21 cellular contexts compared by ENCODE assay signal in genomic region chr1:242240061-242240460, GRCh38.
DNase-seq lines count a peak whose midpoint lies in the region; ATAC-seq lines count a peak whose summit lies in the region.
"Had no signal": no experiment of that assay in that cellular context is flagged by ENCODE, and none has a peak within 500 bp of the region (broad histone marks: within the 10 kb centered on the region; RNA-seq: fewer than 3 reads in every experiment).

No MANE protein-coding gene starts in this region.

- no peak overlapping the region for H2AFZ ChIP-seq in mesenchymal stem cell (ENCODE audit: low read depth, low read length)

- H3K4ac ChIP-seq in mesenchymal stem cell (ENCODE audit: low read depth in 1 of 2, low read length in 2 of 2), result no peak overlapping the region

- no peak overlapping the region for H3K9ac ChIP-seq in mesenchymal stem cell (ENCODE audit: low read length)

- peak overlapping the region; percentile 48 for H2BK5ac ChIP-seq in mesenchymal stem cell (ENCODE audit: low read depth, low read length, poor library complexity, severe bottlenecking)

- no peak overlapping the region for H2BK12ac ChIP-seq in mesenchymal stem cell (ENCODE audit: low read length in 2 of 2)

- peak overlapping the region; percentile 9 for H2AK5ac ChIP-seq in mesenchymal stem cell (ENCODE audit: low read length, severe bottlenecking)

- H2BK120ac ChIP-seq in mesenchymal stem cell (ENCODE audit: low read depth, low read length), result no peak overlapping the region

- no peaks in the 10 kb centered on the region for H3K27me3 ChIP-seq in mesenchymal stem cell (ENCODE audit: control insufficient read depth in 1 of 2, insufficient read depth in 1 of 2, low read length in 2 of 2)
- H3K27me3 ChIP-seq: upper lobe of right lung had no signal

- H3K27ac ChIP-seq in mesenchymal stem cell (ENCODE audit: low read length, poor library complexity, severe bottlenecking), result peak overlapping the region; percentile 90
- H3K27ac ChIP-seq: upper lobe of right lung had no signal

- H3K4me3 ChIP-seq in mesenchymal stem cell (ENCODE audit: insufficient read depth in 1 of 2, low read depth in 1 of 2, low read length in 2 of 2), result no peak overlapping the region
- H3K4me3 ChIP-seq: dorsolateral prefrontal cortex, GM12878, upper lobe of right lung had no signal

- H2BK15ac ChIP-seq in mesenchymal stem cell (ENCODE audit: low read depth, poor library complexity, severe bottlenecking), result no peak overlapping the region

- no peaks in the 10 kb centered on the region for H3K79me1 ChIP-seq in mesenchymal stem cell (replicated peaks; ENCODE audit: low read length, poor library complexity, severe bottlenecking)

- H3K9me3 ChIP-seq in mesenchymal stem cell (ENCODE audit: control insufficient read depth, low read length), result no peaks in the 10 kb centered on the region
- H3K9me3 ChIP-seq: upper lobe of right lung had no signal

- no peak overlapping the region for H3K18ac ChIP-seq in mesenchymal stem cell (ENCODE audit: low read depth in 1 of 2, low read length in 2 of 2)

- H4K8ac ChIP-seq in mesenchymal stem cell (ENCODE audit: low read length), result no peak overlapping the region

- DNase-seq in DMS153 (lab: John Stamatoyannopoulos, UW) (peak; percentile 26), DMS153 treated with DMSO at 0.1 percent for 48 hours (lab: John Stamatoyannopoulos, UW; ENCODE audit: unreplicated experiment) (no peak), NCI-H1092 treated with DMSO at 0.1 percent for 48 hours (lab: John Stamatoyannopoulos, UW) (peak; percentile 69), SK-N-DZ (ENCODE audit: low spot score) (peak; percentile 35), mesenchymal stem cell (no peak), NCI-H526 treated with DMSO at 0.1 percent for 48 hours (lab: John Stamatoyannopoulos, UW) (no peak)
- DNase-seq: activated CD8-positive, alpha-beta T cell treated with anti-CD3 and anti-CD28 coated beads, Interleukin-2, amount 10 ng/mL, durations not matched to agents 7 days and 5 days; activated gamma-delta T cell treated with Interleukin-2 at 50 U/mL for 16 hours; activated naive CD8-positive, alpha-beta T cell treated with anti-CD3 and anti-CD28 coated beads, Interleukin-2, amount 50 U/mL, for 24 hours; activated T-cell treated with anti-CD3 and anti-CD28 coated beads for 4 hours; dorsolateral prefrontal cortex; H7; IMR-90; SIG-M5; T-helper 1 cell; upper lobe of right lung had no signal

- no peaks in the 10 kb centered on the region for H3K36me3 ChIP-seq in mesenchymal stem cell (ENCODE audit: control insufficient read depth in 1 of 2, insufficient read depth in 2 of 2, low read depth in 1 of 2, low read length in 2 of 2)
- H3K36me3 ChIP-seq: upper lobe of right lung had no signal

- peak overlapping the region; percentile 17 for H3K4me2 ChIP-seq in mesenchymal stem cell (ENCODE audit: low read length, poor library complexity, severe bottlenecking)

- no peak overlapping the region for H3K14ac ChIP-seq in mesenchymal stem cell (ENCODE audit: low read length in 2 of 2)

- no peak overlapping the region for H3K23ac ChIP-seq in mesenchymal stem cell (ENCODE audit: low read length in 2 of 2)

- ATAC-seq in GM18861 (IDR thresholded peaks at IDR 0.05; ENCODE audit: unreplicated experiment) (no peak), HG03139 (IDR thresholded peaks at IDR 0.05; ENCODE audit: unreplicated experiment) (no peak)
- ATAC-seq: activated CD8-positive, alpha-beta T cell treated with anti-CD3 and anti-CD28 coated beads, Interleukin-2, amount 10 ng/mL, durations not matched to agents 7 days and 5 days; activated naive CD8-positive, alpha-beta T cell treated with anti-CD3 and anti-CD28 coated beads, Interleukin-2, amount 50 U/mL, for 24 hours; GM12878; Panc1; stimulated activated effector memory CD8-positive, alpha-beta T cell treated with anti-CD3 and anti-CD28 coated beads, Interleukin-12 subunit alpha, Interleukin-12 subunit beta, amount 100 ng/mL, for 72 hours; upper lobe of right lung had no signal

- H4K91ac ChIP-seq in mesenchymal stem cell (ENCODE audit: low read length), result no peak overlapping the region

- 65% methylated on average over 3 of the region's 3 CpGs for WGBS in mesenchymal stem cell

- peaks cover 7% of the 10 kb centered on the region for H3K4me1 ChIP-seq in mesenchymal stem cell (ENCODE audit: control insufficient read depth, insufficient read depth, low read depth, low read length)
- H3K4me1 ChIP-seq: upper lobe of right lung had no signal

Comparison
In these comparisons a context has a peak if more than half of its experiments do, and no peak if none do; other contexts are left out.
1. DNase-seq: peak in DMS153 (single experiment), NCI-H1092 treated with DMSO at 0.1 percent for 48 hours (single experiment) and SK-N-DZ (single experiment); none in DMS153 treated with DMSO at 0.1 percent for 48 hours (single experiment), mesenchymal stem cell (single experiment) and NCI-H526 treated with DMSO at 0.1 percent for 48 hours (single experiment).